ENCODE assay signal across 15 cellular contexts in genomic region chrX:115713465-115713864, GRCh38.
DNase-seq lines count a peak whose midpoint lies in the region; ATAC-seq and TF ChIP-seq lines count a peak whose summit lies in the region.
"Had no signal": no experiment of that assay in that cellular context is flagged by ENCODE, and none has a peak within 500 bp of the region (broad histone marks: within the 10 kb centered on the region; RNA-seq: fewer than 3 reads in every experiment).

No MANE protein-coding gene starts in this region.

- no peaks in the 10 kb centered on the region for H3K36me3 Mint-ChIP-seq in glutamatergic neuron (ENCODE audit: unreplicated experiment)
- H3K36me3 Mint-ChIP-seq: CD4-positive, CD25-positive, alpha-beta regulatory T cell had no signal

- peak; percentile 13 for DNase-seq in H4 (ENCODE audit: low spot score)
- peak; percentile 54 for DNase-seq in NCI-H146 (lab: John Stamatoyannopoulos, UW)
- DNase-seq in amniotic epithelial cell (ENCODE audit: low read depth): peak; percentile 3
- no peak for DNase-seq in NCI-H1105 (lab: John Stamatoyannopoulos, UW)
- DNase-seq in glutamatergic neuron: no peak
- DNase-seq in cortex of kidney (lab: John Stamatoyannopoulos, UW): no peak
- DNase-seq: CD4-positive, CD25-positive, alpha-beta regulatory T cell; EL; H9; NCI-H1417 treated with DMSO at 0.1 percent for 48 hours; NCI-H2029 treated with DMSO at 0.1 percent for 48 hours; NCI-H510A had no signal

- H3K27ac Mint-ChIP-seq in glutamatergic neuron (ENCODE audit: unreplicated experiment): no peak overlapping the region
- H3K27ac Mint-ChIP-seq: B cell; CD4-positive, CD25-positive, alpha-beta regulatory T cell had no signal

- H3K4me1 Mint-ChIP-seq in glutamatergic neuron (ENCODE audit: low read depth, unreplicated experiment): no peaks in the 10 kb centered on the region
- H3K4me1 Mint-ChIP-seq: B cell; CD4-positive, CD25-positive, alpha-beta regulatory T cell had no signal

- ATAC-seq in esophagus mucosa: peak; percentile 92
- no peak for ATAC-seq in HG02884 (IDR thresholded peaks at IDR 0.05; ENCODE audit: unreplicated experiment)

- no peak overlapping the region for H3K4me3 Mint-ChIP-seq in glutamatergic neuron (ENCODE audit: unreplicated experiment)
- H3K4me3 Mint-ChIP-seq: B cell; CD4-positive, CD25-positive, alpha-beta regulatory T cell; H9 had no signal

- no peaks in the 10 kb centered on the region for H3K27me3 Mint-ChIP-seq in glutamatergic neuron (ENCODE audit: unreplicated experiment)
- H3K27me3 Mint-ChIP-seq: B cell; CD4-positive, CD25-positive, alpha-beta regulatory T cell had no signal

- H3K9me3 Mint-ChIP-seq in glutamatergic neuron (ENCODE audit: unreplicated experiment): peaks cover 2% of the 10 kb centered on the region
- H3K9me3 Mint-ChIP-seq: H9 had no signal

- TF ChIP-seq CTCF in glutamatergic neuron (IDR thresholded peaks at IDR 0.05; ENCODE audit: partially characterized antibody, unreplicated experiment): no peak

Comparison
In these comparisons a context has a peak if more than half of its experiments do, and no peak if none do; other contexts are left out.
1. DNase-seq: peak in H4 (single experiment), NCI-H146 (single experiment) and amniotic epithelial cell (single experiment); none in NCI-H1105 (single experiment), glutamatergic neuron (single experiment) and cortex of kidney (single experiment).